Comparison of ENCODE assay signal across 34 cellular contexts in genomic region chr16:4888428-4889135, GRCh38. TPM values are rescaled to one million over a fixed set of nuclear protein-coding genes. Genes with fewer than 3 reads are reported as not detected.
DNase-seq lines count a peak whose midpoint lies in the region; TF ChIP-seq lines count a peak whose summit lies in the region.
"Had no signal": no experiment of that assay in that cellular context is flagged by ENCODE, and none has a peak within 500 bp of the region (broad histone marks: within the 10 kb centered on the region; RNA-seq: fewer than 3 reads in every experiment).

No MANE protein-coding gene starts in this region.

- H2AFZ ChIP-seq in osteoblast (ENCODE audit: low read length), result no peak overlapping the region
- H2AFZ ChIP-seq: GM23248 had no signal

- no peaks in the 10 kb centered on the region for H3K9me3 ChIP-seq in NT2/D1 (ENCODE audit: insufficient read depth, low read length)
- H3K9me3 ChIP-seq in osteoblast (ENCODE audit: low read depth, low read length), result no peaks in the 10 kb centered on the region
- no peaks in the 10 kb centered on the region for H3K9me3 ChIP-seq in BE2C
- H3K9me3 ChIP-seq: esophagus muscularis mucosa, heart right ventricle, MG63, pancreas, thoracic aorta, uterus had no signal

- no peak overlapping the region for H3K4me3 Mint-ChIP-seq in activated CD4-positive, alpha-beta T cell treated with anti-CD3 and anti-CD28 coated beads, Interleukin-2, amount 10 ng/mL, durations not matched to agents 24 days and 14 days
- H3K4me3 Mint-ChIP-seq in activated CD4-positive, alpha-beta T cell treated with anti-CD3 and anti-CD28 coated beads, Interleukin-2, amount 10 ng/mL, durations not matched to agents 7 days and 5 days, result no peak overlapping the region
- H3K4me3 Mint-ChIP-seq: activated T-cell treated with anti-CD3 and anti-CD28 coated beads, Interleukin-2, amount 50 U/mL, for 4 hours; CD14-positive monocyte; central memory CD8-positive, alpha-beta T cell; stimulated activated naive CD8-positive, alpha-beta T cell treated with anti-CD3 and anti-CD28 coated beads, Interleukin-15, amount 100 ng/mL, for 72 hours had no signal

- no peaks in the 10 kb centered on the region for H3K79me2 ChIP-seq in osteoblast (ENCODE audit: insufficient read depth, low read length)

- H3K9me3 Mint-ChIP-seq in activated CD4-positive, alpha-beta T cell treated with anti-CD3 and anti-CD28 coated beads, Interleukin-2, amount 10 ng/mL, durations not matched to agents 24 days and 14 days, result no peaks in the 10 kb centered on the region
- H3K9me3 Mint-ChIP-seq in activated CD4-positive, alpha-beta T cell treated with anti-CD3 and anti-CD28 coated beads, Interleukin-2, amount 10 ng/mL, durations not matched to agents 7 days and 5 days, result no peaks in the 10 kb centered on the region
- H3K9me3 Mint-ChIP-seq: activated T-cell treated with anti-CD3 and anti-CD28 coated beads, Interleukin-2, amount 50 U/mL, for 4 hours; central memory CD8-positive, alpha-beta T cell; stimulated activated naive CD8-positive, alpha-beta T cell treated with anti-CD3 and anti-CD28 coated beads, Interleukin-15, amount 100 ng/mL, for 72 hours had no signal

- peaks cover 3% of the 10 kb centered on the region for H4K20me1 ChIP-seq in osteoblast (ENCODE audit: insufficient read depth, low read length)

- H3K4me3 ChIP-seq in NT2/D1 (ENCODE audit: insufficient read length, low read depth) (no peak overlapping the region), fibroblast of villous mesenchyme (ENCODE audit: low read depth, low read length) (no peak overlapping the region), osteoblast (ENCODE audit: insufficient read depth, low read length) (no peak overlapping the region), BE2C (ENCODE audit: low read depth, low read length) (no peak overlapping the region)
- H3K4me3 ChIP-seq: esophagus muscularis mucosa, GM23248, heart right ventricle, MG63, pancreas, thoracic aorta, uterus had no signal

- H3K36me3 ChIP-seq in NT2/D1 (ENCODE audit: insufficient read depth, insufficient read length, low read length) (peaks cover 96% of the 10 kb centered on the region), osteoblast (ENCODE audit: insufficient read depth, low read length) (peaks cover 38% of the 10 kb centered on the region), BE2C (peaks cover 21% of the 10 kb centered on the region)
- H3K36me3 ChIP-seq: uterus had no signal

- no peak overlapping the region for H3K27ac ChIP-seq in osteoblast (ENCODE audit: low read depth, low read length)
- H3K27ac ChIP-seq: esophagus muscularis mucosa, foreskin keratinocyte, GM23248, heart right ventricle, pancreas, thoracic aorta, uterus, WERI-Rb-1 had no signal

- H3K27me3 ChIP-seq in NT2/D1 (ENCODE audit: insufficient read depth, insufficient read length) (no peaks in the 10 kb centered on the region), osteoblast (ENCODE audit: insufficient read depth, low read length) (no peaks in the 10 kb centered on the region), BE2C (no peaks in the 10 kb centered on the region)
- H3K27me3 ChIP-seq: esophagus muscularis mucosa, foreskin keratinocyte, heart right ventricle, MG63, pancreas, uterus had no signal

- no peak overlapping the region for H3K4me2 ChIP-seq in osteoblast (ENCODE audit: insufficient read depth, low read length)

- DNase-seq in activated CD4-positive, alpha-beta T cell treated with anti-CD3 and anti-CD28 coated beads, Interleukin-2, amount 10 ng/mL, durations not matched to agents 24 days and 14 days, result no peak
- no peak for DNase-seq in activated CD4-positive, alpha-beta T cell treated with anti-CD3 and anti-CD28 coated beads, Interleukin-2, amount 10 ng/mL, durations not matched to agents 7 days and 5 days
- DNase-seq in NT2/D1 (ENCODE audit: low read depth, low spot score) (no peak), fibroblast of villous mesenchyme (ENCODE audit: low read depth) (peak; percentile 13), osteoblast (ENCODE audit: insufficient read length, low spot score, missing footprints) (peak; percentile 54), NCI-H2107 treated with DMSO at 0.1 percent for 48 hours (lab: John Stamatoyannopoulos, UW; ENCODE audit: unreplicated experiment) (no peak), NCI-H2171 (lab: John Stamatoyannopoulos, UW) (no peak), BE2C (no peak)
- DNase-seq: 8988T; activated CD4-positive, alpha-beta T cell treated with anti-CD3 and anti-CD28 coated beads for 48 hours; activated gamma-delta T cell treated with Interleukin-2 at 50 U/mL for 16 hours; activated T-cell treated with anti-CD3 and anti-CD28 coated beads, Interleukin-2, amount 50 U/mL, for 4 hours; dermis blood vessel endothelial cell; foreskin keratinocyte; GM23248; heart right ventricle; KG1; left ventricle myocardium superior; MG63; NCI-H1105 treated with DMSO at 0.1 percent for 48 hours; NCI-H345; NCI-H748 treated with DMSO at 0.1 percent for 48 hours; retina; SIG-M5; small intestine; stimulated activated naive CD8-positive, alpha-beta T cell treated with anti-CD3 and anti-CD28 coated beads, Interleukin-15, amount 100 ng/mL, for 72 hours; T-helper 9 cell; uterus; WERI-Rb-1 had no signal

- H3K4me1 Mint-ChIP-seq in activated CD4-positive, alpha-beta T cell treated with anti-CD3 and anti-CD28 coated beads, Interleukin-2, amount 10 ng/mL, durations not matched to agents 24 days and 14 days, result no peaks in the 10 kb centered on the region
- H3K4me1 Mint-ChIP-seq in activated CD4-positive, alpha-beta T cell treated with anti-CD3 and anti-CD28 coated beads, Interleukin-2, amount 10 ng/mL, durations not matched to agents 7 days and 5 days, result no peaks in the 10 kb centered on the region
- H3K4me1 Mint-ChIP-seq: stimulated activated naive CD8-positive, alpha-beta T cell treated with anti-CD3 and anti-CD28 coated beads, Interleukin-15, amount 100 ng/mL, for 72 hours had no signal

- CTCF ChIA-PET in activated CD4-positive, alpha-beta T cell treated with anti-CD3 and anti-CD28 coated beads, Interleukin-2, amount 10 ng/mL, durations not matched to agents 7 days and 5 days (lab: Charles Lee), result interaction anchor here (0.6 to 1.0 kb wide), 2 partner anchors 338 to 475 kb away, joined by 3 read pairs; no protein-coding TSS in a partner anchor

- POLR2A ChIA-PET in activated CD4-positive, alpha-beta T cell treated with anti-CD3 and anti-CD28 coated beads, Interleukin-2, amount 10 ng/mL, durations not matched to agents 7 days and 5 days (lab: Charles Lee), result no interaction called here

- intact Hi-C loops in activated CD4-positive, alpha-beta T cell treated with anti-CD3 and anti-CD28 coated beads, Interleukin-2, amount 10 ng/mL, durations not matched to agents 24 days and 14 days (cut with micrococcal nuclease), result no loop called here

- TF ChIP-seq CTCF in fibroblast of villous mesenchyme (IDR thresholded peaks at IDR 0.05; ENCODE audit: insufficient read depth, low read depth, low read length), result no peak
- no peak for TF ChIP-seq CTCF in osteoblast (IDR thresholded peaks at IDR 0.05; ENCODE audit: extremely low read depth, low read depth, low read length)
- TF ChIP-seq CTCF in BE2C (IDR thresholded peaks at IDR 0.05; ENCODE audit: low read depth, low read length), result no peak

- H3K36me3 Mint-ChIP-seq in activated CD4-positive, alpha-beta T cell treated with anti-CD3 and anti-CD28 coated beads, Interleukin-2, amount 10 ng/mL, durations not matched to agents 24 days and 14 days (ENCODE audit: low read depth), result peaks cover 17% of the 10 kb centered on the region
- H3K36me3 Mint-ChIP-seq in activated CD4-positive, alpha-beta T cell treated with anti-CD3 and anti-CD28 coated beads, Interleukin-2, amount 10 ng/mL, durations not matched to agents 7 days and 5 days (ENCODE audit: low read depth), result peaks cover 13% of the 10 kb centered on the region

- peak overlapping the region; percentile 8 for H3K9ac ChIP-seq in NT2/D1 (ENCODE audit: insufficient read length, low read depth)
- H3K9ac ChIP-seq: GM23248 had no signal

- peak overlapping the region; percentile 54 for H3K27ac Mint-ChIP-seq in activated CD4-positive, alpha-beta T cell treated with anti-CD3 and anti-CD28 coated beads, Interleukin-2, amount 10 ng/mL, durations not matched to agents 24 days and 14 days
- no peak overlapping the region for H3K27ac Mint-ChIP-seq in activated CD4-positive, alpha-beta T cell treated with anti-CD3 and anti-CD28 coated beads, Interleukin-2, amount 10 ng/mL, durations not matched to agents 7 days and 5 days
- H3K27ac Mint-ChIP-seq: stimulated activated naive CD8-positive, alpha-beta T cell treated with anti-CD3 and anti-CD28 coated beads, Interleukin-15, amount 100 ng/mL, for 72 hours had no signal

- no peaks in the 10 kb centered on the region for H3K27me3 Mint-ChIP-seq in activated CD4-positive, alpha-beta T cell treated with anti-CD3 and anti-CD28 coated beads, Interleukin-2, amount 10 ng/mL, durations not matched to agents 24 days and 14 days
- H3K27me3 Mint-ChIP-seq in activated CD4-positive, alpha-beta T cell treated with anti-CD3 and anti-CD28 coated beads, Interleukin-2, amount 10 ng/mL, durations not matched to agents 7 days and 5 days, result no peaks in the 10 kb centered on the region
- H3K27me3 Mint-ChIP-seq: central memory CD8-positive, alpha-beta T cell; stimulated activated naive CD8-positive, alpha-beta T cell treated with anti-CD3 and anti-CD28 coated beads, Interleukin-15, amount 100 ng/mL, for 72 hours had no signal

- H3K4me1 ChIP-seq in NT2/D1 (ENCODE audit: insufficient read depth, insufficient read length) (peaks cover 2% of the 10 kb centered on the region), osteoblast (ENCODE audit: insufficient read depth, low read length) (no peaks in the 10 kb centered on the region), BE2C (peaks cover 3% of the 10 kb centered on the region)
- H3K4me1 ChIP-seq: foreskin keratinocyte, pancreas, uterus had no signal

RNA-seq across cellular contexts. Expression of gene UBN1, which starts 41.3 kb away (rescaled TPM):
- 36.5 and 36.9 TPM in 2 replicates for total RNA-seq in activated CD4-positive, alpha-beta T cell treated with anti-CD3 and anti-CD28 coated beads, Interleukin-2, amount 10 ng/mL, durations not matched to agents 24 days and 14 days
- total RNA-seq in activated CD4-positive, alpha-beta T cell treated with anti-CD3 and anti-CD28 coated beads, Interleukin-2, amount 10 ng/mL, durations not matched to agents 7 days and 5 days, result 10 to 100 TPM; 38.2 to 38.3 TPM
- total RNA-seq in fibroblast of villous mesenchyme (28.1 and 32.2 TPM in 2 replicates), osteoblast (34.5 and 38.4 TPM in 2 replicates)
- polyA plus RNA-seq in BE2C (2012; ENCODE audit: insufficient read depth, insufficient read length, low read depth), result 40.3 TPM

RNA-seq across cellular contexts. Expression of gene GLYR1, which starts 41.5 kb away (rescaled TPM):
- total RNA-seq in activated CD4-positive, alpha-beta T cell treated with anti-CD3 and anti-CD28 coated beads, Interleukin-2, amount 10 ng/mL, durations not matched to agents 24 days and 14 days, result 109 and 119 TPM in 2 replicates
- total RNA-seq in activated CD4-positive, alpha-beta T cell treated with anti-CD3 and anti-CD28 coated beads, Interleukin-2, amount 10 ng/mL, durations not matched to agents 7 days and 5 days, result 100 to 1,000 TPM; 101 to 104 TPM
- total RNA-seq in fibroblast of villous mesenchyme, result 45.7 and 60.9 TPM in 2 replicates
- 48.0 and 48.1 TPM in 2 replicates for total RNA-seq in osteoblast
- 124 TPM for polyA plus RNA-seq in BE2C (2012; ENCODE audit: insufficient read depth, insufficient read length, low read depth)

RNA-seq across cellular contexts. Expression of gene PPL, which starts 48.4 kb away (rescaled TPM):
- not detected in 2 replicates for total RNA-seq in activated CD4-positive, alpha-beta T cell treated with anti-CD3 and anti-CD28 coated beads, Interleukin-2, amount 10 ng/mL, durations not matched to agents 24 days and 14 days
- not detected for total RNA-seq in activated CD4-positive, alpha-beta T cell treated with anti-CD3 and anti-CD28 coated beads, Interleukin-2, amount 10 ng/mL, durations not matched to agents 7 days and 5 days
- total RNA-seq in fibroblast of villous mesenchyme, result 0.32 and 0.86 TPM in 2 replicates
- total RNA-seq in osteoblast, result 24.2 and 27.1 TPM in 2 replicates
- 2.8 TPM for polyA plus RNA-seq in BE2C (2012; ENCODE audit: insufficient read depth, insufficient read length, low read depth)

Comparison
In these comparisons a context has a peak if more than half of its experiments do, and no peak if none do; other contexts are left out.
1. DNase-seq: peak in fibroblast of villous mesenchyme (single experiment) and osteoblast (single experiment); none in activated CD4-positive, alpha-beta T cell treated with anti-CD3 and anti-CD28 coated beads, Interleukin-2, amount 10 ng/mL, durations not matched to agents 24 days and 14 days (single experiment), activated CD4-positive, alpha-beta T cell treated with anti-CD3 and anti-CD28 coated beads, Interleukin-2, amount 10 ng/mL, durations not matched to agents 7 days and 5 days (single experiment), NT2/D1 (single experiment), NCI-H2107 treated with DMSO at 0.1 percent for 48 hours (single experiment), NCI-H2171 (single experiment) and BE2C (single experiment).
2. RNA of gene PPL, which starts 48.4 kb away (total RNA-seq): 24.2 to 27.1 TPM in osteoblast; 0.32 to 0.86 TPM in fibroblast of villous mesenchyme, not detected in activated CD4-positive, alpha-beta T cell treated with anti-CD3 and anti-CD28 coated beads, Interleukin-2, amount 10 ng/mL, durations not matched to agents 7 days and 5 days and not detected in activated CD4-positive, alpha-beta T cell treated with anti-CD3 and anti-CD28 coated beads, Interleukin-2, amount 10 ng/mL, durations not matched to agents 24 days and 14 days; every median in the first group is over 10 times any median in the second.